8 cellular contexts compared by ENCODE assay signal in genomic region chr21:17818158-17819113, GRCh38. TPM values are rescaled to one million over a fixed set of nuclear protein-coding genes. Genes with fewer than 3 reads are reported as not detected.
DNase-seq lines count a peak whose midpoint lies in the region; ATAC-seq and TF ChIP-seq lines count a peak whose summit lies in the region.

No MANE protein-coding gene starts in this region.

- peaks cover 39% of the 10 kb centered on the region for H3K79me2 ChIP-seq in GM23338 (replicated peaks; ENCODE audit: insufficient read depth)

- H2AFZ ChIP-seq in GM23338, result peak overlapping the region; percentile 66; the same call in 1 of the 2 replicates

- H3K4me2 ChIP-seq in GM23338, result peak overlapping the region; percentile 86

- H3K27ac ChIP-seq in GM23338 (ENCODE audit: low read depth), result peak overlapping the region; percentile 93; the same call in 1 of the 2 replicates

- DNase-seq in ELR (ENCODE audit: low read depth) (peak; percentile 55), GM23338 (ENCODE audit: low spot score) (peak; percentile 76), LoVo (ENCODE audit: low spot score) (peak; percentile 9), choroid plexus epithelial cell (ENCODE audit: low read depth) (peak; percentile 34), lower leg skin (ENCODE audit: low spot score in 2 of 2) (peak; percentile 21 to 88)
- DNase-seq in activated CD4-positive, CD25-positive, alpha-beta regulatory T cell treated with anti-CD3 and anti-CD28 coated beads, Interleukin-2, amount 50 U/mL, for 16 hours (ENCODE audit: low read depth, low spot score), result peak; percentile 17
- DNase-seq in stimulated activated CD4-positive, alpha-beta T cell treated with anti-CD3 and anti-CD28 coated beads, Interleukin-4, amount 100 ng/mL, for 4 hours, result peak; percentile 31 to 35

- WGBS in lower leg skin, 2 donors, result 0% methylated on average over 51 to 54 of the region's 56 CpGs

- H3K36me3 Mint-ChIP-seq in GM23338 (ENCODE audit: low read depth), result peaks cover 29% of the 10 kb centered on the region

- H3K4me1 Mint-ChIP-seq in GM23338, result peaks cover 26% of the 10 kb centered on the region

- H3K27ac Mint-ChIP-seq in GM23338, result peak overlapping the region; percentile 96

- 0 out of 2 replicates have a peak, but pooled peaks cover 4% of the 10 kb centered on the region for H3K36me3 ChIP-seq in GM23338 (ENCODE audit: insufficient read depth)

- no peaks in the 10 kb centered on the region for H3F3A ChIP-seq in GM23338 (replicated peaks; ENCODE audit: low read depth)

- H3K4me1 ChIP-seq in GM23338 (ENCODE audit: insufficient read depth), result peaks cover 17% of the 10 kb centered on the region

- no peaks in the 10 kb centered on the region for H3K9me3 Mint-ChIP-seq in GM23338

- no peak for TF ChIP-seq CTCF in GM23338 (conservative IDR thresholded peaks at IDR 0.05; ENCODE audit: low read depth in 2 of 2)
- no peak for TF ChIP-seq CTCF in choroid plexus epithelial cell (conservative IDR thresholded peaks at IDR 0.05; ENCODE audit: low read depth, low read length)
- TF ChIP-seq CTCF in lower leg skin (IDR thresholded peaks at IDR 0.05), result no peak

- H3K9me2 ChIP-seq in GM23338 (ENCODE audit: insufficient read depth), result no peaks in the 10 kb centered on the region

- peak overlapping the region; percentile 55 for H3K4me3 ChIP-seq in GM23338
- H3K4me3 ChIP-seq in choroid plexus epithelial cell (ENCODE audit: low read depth, low read length), result peak overlapping the region; percentile 87
- H3K4me3 ChIP-seq in lower leg skin (ENCODE audit: low read depth, poor library complexity, severe bottlenecking), result peak overlapping the region; percentile 82

- H3K27me3 ChIP-seq in GM23338 (ENCODE audit: insufficient read depth), result no peaks in the 10 kb centered on the region

- no peak for TF ChIP-seq POLR2A in lower leg skin (IDR thresholded peaks at IDR 0.05)

- intact Hi-C loops in lower leg skin (cut with DNase I; ENCODE audit: low total_unique reads), result no loop called here

- peaks cover 4% of the 10 kb centered on the region for H3K27me3 Mint-ChIP-seq in GM23338 (ENCODE audit: insufficient read depth, low read depth, poor library complexity)

- H4K20me1 ChIP-seq in GM23338 (replicated peaks; ENCODE audit: insufficient read depth), result no peaks in the 10 kb centered on the region; the same call in 1 of the 2 replicates

- peak overlapping the region; percentile 93 for H3K4me3 Mint-ChIP-seq in GM23338

- peak; percentile 58 for ATAC-seq in GM23338
- no peak for ATAC-seq in GM18870 (IDR thresholded peaks at IDR 0.05; ENCODE audit: unreplicated experiment)

TF ChIP-seq in GM23338, 12 proteins besides CTCF, POLR2A, EP300 and RAD21 (continues in another document):
- TF ChIP-seq ZNF114 (CRISPR knock-in tag; IDR thresholded peaks at IDR 0.05) (no peak), REST (IDR thresholded peaks at IDR 0.05; ENCODE audit: unreplicated experiment) (no peak), CREB1 (CRISPR knock-in tag; IDR thresholded peaks at IDR 0.05; ENCODE audit: low read depth) (no peak), EZH2 (IDR thresholded peaks at IDR 0.05; ENCODE audit: low read depth, unreplicated experiment) (no peak), EZH2phosphoT487 (IDR thresholded peaks at IDR 0.05; ENCODE audit: unreplicated experiment) (no peak), STAT1 (IDR thresholded peaks at IDR 0.05; ENCODE audit: unreplicated experiment) (no peak), NANOG (IDR thresholded peaks at IDR 0.05; ENCODE audit: borderline replicate concordance) (no peak)
- TF ChIP-seq, protein P1, sequence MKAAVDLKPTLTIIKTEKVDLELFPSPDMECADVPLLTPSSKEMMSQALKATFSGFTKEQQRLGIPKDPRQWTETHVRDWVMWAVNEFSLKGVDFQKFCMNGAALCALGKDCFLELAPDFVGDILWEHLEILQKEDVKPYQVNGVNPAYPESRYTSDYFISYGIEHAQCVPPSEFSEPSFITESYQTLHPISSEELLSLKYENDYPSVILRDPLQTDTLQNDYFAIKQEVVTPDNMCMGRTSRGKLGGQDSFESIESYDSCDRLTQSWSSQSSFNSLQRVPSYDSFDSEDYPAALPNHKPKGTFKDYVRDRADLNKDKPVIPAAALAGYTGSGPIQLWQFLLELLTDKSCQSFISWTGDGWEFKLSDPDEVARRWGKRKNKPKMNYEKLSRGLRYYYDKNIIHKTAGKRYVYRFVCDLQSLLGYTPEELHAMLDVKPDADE (IDR thresholded peaks at IDR 0.05), result no peak

RNA-seq across cellular contexts. Expression of gene C21orf91, which starts 0.7 kb away (rescaled TPM):
- 18.6 and 20.0 TPM in 2 replicates for total RNA-seq in GM23338 (2014; rRNA removed; shearing (Covaris generic))
- 7.3 and 10.9 TPM in 2 replicates for polyA plus RNA-seq in GM23338 (2016; fragmentation: Nextera tagmentation; extraction: Ambion mirVana)
- total RNA-seq in lower leg skin, result 10 to 100 TPM; 14.1 to 24.5 (median 17.2) TPM

Comparison
In these comparisons a context has a peak if more than half of its experiments do, and no peak if none do; other contexts are left out.
1. DNase-seq: peak in every context shown above with its lines; median percentile 76 in GM23338; 55 in ELR; 54 in lower leg skin; 34 in choroid plexus epithelial cell; 33 in stimulated activated CD4-positive, alpha-beta T cell treated with anti-CD3 and anti-CD28 coated beads, Interleukin-4, amount 100 ng/mL, for 4 hours; 17 in activated CD4-positive, CD25-positive, alpha-beta regulatory T cell treated with anti-CD3 and anti-CD28 coated beads, Interleukin-2, amount 50 U/mL, for 16 hours; 9 in LoVo.